Comparison of ENCODE assay signal across 1 cellular context in genomic region chr19:49425922-49426592, GRCh38.
TF ChIP-seq lines count a peak whose summit lies in the region.

No MANE protein-coding gene starts in this region.

TF ChIP-seq in H1, 55 proteins besides CTCF, POLR2A, EP300 and RAD21:
- TF ChIP-seq PHF8 (conservative IDR thresholded peaks at IDR 0.05; ENCODE audit: low read depth, low read length) (0 out of 2 replicates have a peak, but pooled peaks have one; percentile 17), HDAC2 (IDR thresholded peaks at IDR 0.05; ENCODE audit: borderline replicate concordance in 1 of 2, low read depth in 2 of 2, low read length in 2 of 2) (0 out of 4 replicates have a peak, but pooled peaks of 1 of the 2 experiments have one; percentile 20), GABPA (IDR thresholded peaks at IDR 0.05; ENCODE audit: borderline replicate concordance, insufficient read depth, low read length) (no peak), SIRT6 (IDR thresholded peaks at IDR 0.05; ENCODE audit: low read length) (no peak), SIN3A (conservative IDR thresholded peaks at IDR 0.05 in 1 of 2, IDR thresholded peaks at IDR 0.05 in 1 of 2; ENCODE audit: low read depth in 1 of 2, low read length in 2 of 2) (peak in 1 of 2 experiments; percentile 65; a peak in 1 of 4 replicates), CHD1 (IDR thresholded peaks at IDR 0.05; ENCODE audit: low read depth, low read length) (no peak), EZH2 (IDR thresholded peaks at IDR 0.05; ENCODE audit: low read depth, low read length, severe bottlenecking) (no peak), SP2 (IDR thresholded peaks at IDR 0.05; ENCODE audit: low read length) (no peak), JUND (IDR thresholded peaks at IDR 0.05; ENCODE audit: low read length) (peak; percentile 10; the same call in 1 of the 2 replicates), KDM4A (IDR thresholded peaks at IDR 0.05; ENCODE audit: low read depth, low read length, severe bottlenecking) (no peak), ATF3 (IDR thresholded peaks at IDR 0.05; ENCODE audit: insufficient read depth, low read depth, low read length) (no peak), GTF2F1 (IDR thresholded peaks at IDR 0.05; ENCODE audit: borderline replicate concordance, low read depth, low read length) (no peak), SUZ12 (IDR thresholded peaks at IDR 0.05; ENCODE audit: low read length) (no peak), CHD2 (IDR thresholded peaks at IDR 0.05; ENCODE audit: low read length) (no peak), SP4 (IDR thresholded peaks at IDR 0.05; ENCODE audit: low read length) (peak; percentile 81), SP1 (IDR thresholded peaks at IDR 0.05; ENCODE audit: low read depth, low read length) (peak; percentile 99), CHD7 (IDR thresholded peaks at IDR 0.05; ENCODE audit: insufficient replicate concordance, low read length) (no peak), USF2 (IDR thresholded peaks at IDR 0.05; ENCODE audit: low read length) (no peak), MAX (IDR thresholded peaks at IDR 0.05) (peak; percentile 29; the same call in 1 of the 2 replicates), TCF12 (IDR thresholded peaks at IDR 0.05; ENCODE audit: low read depth, low read length) (0 out of 2 replicates have a peak, but pooled peaks have one; percentile 42), FOSL1 (IDR thresholded peaks at IDR 0.05; ENCODE audit: insufficient read depth, low read depth, low read length) (no peak), EGR1 (IDR thresholded peaks at IDR 0.05; ENCODE audit: borderline replicate concordance, low read depth, low read length) (peak; percentile 87)
